In the genomic region with DNA sequence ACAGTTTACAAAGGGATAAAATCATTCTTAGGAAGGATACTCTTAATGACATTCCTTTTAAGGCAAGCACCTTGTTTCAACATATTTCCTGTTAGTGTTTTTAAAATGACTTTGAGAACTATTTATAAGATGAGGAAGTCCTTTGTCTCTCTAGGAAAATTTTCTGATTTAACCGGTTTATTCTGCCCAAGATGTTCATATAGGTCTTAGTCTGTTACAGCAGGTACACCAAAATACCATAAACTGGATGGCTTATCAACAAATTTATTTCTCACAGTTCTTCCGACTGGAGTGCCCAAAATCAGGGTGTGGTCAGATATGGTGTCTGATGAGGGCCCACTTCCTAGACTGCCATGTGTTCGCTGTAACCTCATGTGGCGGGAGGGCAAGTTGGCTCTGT, we compare ENCODE assay signal across 15 cellular contexts.
DNase-seq lines count a peak whose midpoint lies in the region; ATAC-seq, FAIRE-seq and TF ChIP-seq lines count a peak whose summit lies in the region.
"Had no signal": no experiment of that assay in that cellular context is flagged by ENCODE, and none has a peak within 500 bp of the region (broad histone marks: within the 10 kb centered on the region; RNA-seq: fewer than 3 reads in every experiment).

No MANE protein-coding gene starts in this region.

- H3K4me3 Mint-ChIP-seq in CD8-positive, alpha-beta T cell, result no peak overlapping the region
- H3K4me3 Mint-ChIP-seq: activated naive CD4-positive, alpha-beta T cell treated with anti-CD3 and anti-CD28 coated beads for 36 hours; WTC11 had no signal

- no peak overlapping the region for H3K27ac Mint-ChIP-seq in CD8-positive, alpha-beta T cell
- H3K27ac Mint-ChIP-seq: activated naive CD4-positive, alpha-beta T cell treated with anti-CD3 and anti-CD28 coated beads for 36 hours; WTC11 had no signal

- no peak for FAIRE-seq in GM19239 (lab: Jason Lieb, UNC)
- FAIRE-seq: small intestine had no signal

- H3K4me1 Mint-ChIP-seq in CD8-positive, alpha-beta T cell (ENCODE audit: low read depth), result peaks cover 21% of the 10 kb centered on the region
- H3K4me1 Mint-ChIP-seq: WTC11 had no signal

- DNase-seq in GF-D8 (lab: John Stamatoyannopoulos, UW), result peak; percentile 60
- peak; percentile 89 to 96 for DNase-seq in NOMO-1 (lab: John Stamatoyannopoulos, UW; ENCODE audit: unreplicated experiment in 2 of 2)
- DNase-seq in renal cortical epithelial cell (ENCODE audit: low read depth), result peak; percentile 34
- no peak for DNase-seq in CD8-positive, alpha-beta T cell
- DNase-seq in GM19239 (ENCODE audit: insufficient read length, low spot score), result no peak
- DNase-seq: activated naive CD4-positive, alpha-beta T cell treated with anti-CD3 and anti-CD28 coated beads for 36 hours; CD4-positive, alpha-beta memory T cell; NCI-H146; NCI-H446; small intestine had no signal

- no peaks in the 10 kb centered on the region for H3K36me3 Mint-ChIP-seq in CD8-positive, alpha-beta T cell
- H3K36me3 Mint-ChIP-seq: CD4-positive, alpha-beta memory T cell had no signal

- peaks cover 6 to 44% (median 6%) of the 10 kb centered on the region in 3 donors for H3K4me1 ChIP-seq in gastroesophageal sphincter
- H3K4me1 ChIP-seq in CD8-positive, alpha-beta T cell (ENCODE audit: insufficient read depth, low read length), result peaks cover 13% of the 10 kb centered on the region

- WGBS in gastroesophageal sphincter (ENCODE audit: low coverage in 1 of 2), 2 donors, result 67 to 73% methylated on average over 4 of the region's 4 CpGs

- TF ChIP-seq POLR2A in gastroesophageal sphincter (IDR thresholded peaks at IDR 0.05), result no peak

- intact Hi-C loops in CD8-positive, alpha-beta T cell (cut with DNase I, micrococcal nuclease), result no loop called here

- POLR2A ChIA-PET in CD8-positive, alpha-beta T cell (lab: Charles Lee), result no interaction called here

- no peaks in the 10 kb centered on the region for H3K9me3 Mint-ChIP-seq in CD8-positive, alpha-beta T cell
- H3K9me3 Mint-ChIP-seq: activated naive CD4-positive, alpha-beta T cell treated with anti-CD3 and anti-CD28 coated beads for 36 hours; CD4-positive, alpha-beta memory T cell had no signal

- H3K36me3 ChIP-seq in gastroesophageal sphincter, result no peaks in the 10 kb centered on the region
- no peaks in the 10 kb centered on the region for H3K36me3 ChIP-seq in CD8-positive, alpha-beta T cell (ENCODE audit: insufficient read depth, low read length)

- ATAC-seq in gastroesophageal sphincter (peak; percentile 42), GM21447 (IDR thresholded peaks at IDR 0.05; ENCODE audit: unreplicated experiment) (no peak), HG02970 (IDR thresholded peaks at IDR 0.05; ENCODE audit: low FRiP score, unreplicated experiment) (no peak)
- no peak for ATAC-seq in CD8-positive, alpha-beta T cell
- ATAC-seq: WTC11 had no signal

- H3K27ac ChIP-seq in gastroesophageal sphincter, result peak overlapping the region in 3 of 4 donors; percentile 5 to 39 (median 14)
- H3K27ac ChIP-seq in CD8-positive, alpha-beta T cell (ENCODE audit: low read depth, low read length), result no peak overlapping the region
- H3K27ac ChIP-seq: KMS-11 had no signal

- no peak overlapping the region for H3K4me3 ChIP-seq in gastroesophageal sphincter
- H3K4me3 ChIP-seq in CD8-positive, alpha-beta T cell (ENCODE audit: low read depth, low read length), result no peak overlapping the region

- no peak for TF ChIP-seq CTCF in gastroesophageal sphincter (IDR thresholded peaks at IDR 0.05)
- no peak for TF ChIP-seq CTCF in CD8-positive, alpha-beta T cell (IDR thresholded peaks at IDR 0.05)

- H3K9me3 ChIP-seq in gastroesophageal sphincter, result no peaks in the 10 kb centered on the region
- no peaks in the 10 kb centered on the region for H3K9me3 ChIP-seq in CD8-positive, alpha-beta T cell (ENCODE audit: low read length)

- H3K27me3 Mint-ChIP-seq in CD8-positive, alpha-beta T cell (ENCODE audit: low read depth), result no peaks in the 10 kb centered on the region

- TF ChIP-seq EP300 in gastroesophageal sphincter (IDR thresholded peaks at IDR 0.05), result no peak

- no peaks in the 10 kb centered on the region for H3K27me3 ChIP-seq in gastroesophageal sphincter
- H3K27me3 ChIP-seq in CD8-positive, alpha-beta T cell (ENCODE audit: insufficient read depth, low read length), result no peaks in the 10 kb centered on the region

- CTCF ChIA-PET in CD8-positive, alpha-beta T cell (lab: Charles Lee), result no interaction called here

Comparison
In these comparisons a context has a peak if more than half of its experiments do, and no peak if none do; other contexts are left out.
1. DNase-seq: peak in GF-D8 (single experiment), NOMO-1 (2 of 2) and renal cortical epithelial cell (single experiment); none in CD8-positive, alpha-beta T cell (0 of 7) and GM19239 (single experiment).